27 cellular contexts compared by ENCODE assay signal in the genomic region with DNA sequence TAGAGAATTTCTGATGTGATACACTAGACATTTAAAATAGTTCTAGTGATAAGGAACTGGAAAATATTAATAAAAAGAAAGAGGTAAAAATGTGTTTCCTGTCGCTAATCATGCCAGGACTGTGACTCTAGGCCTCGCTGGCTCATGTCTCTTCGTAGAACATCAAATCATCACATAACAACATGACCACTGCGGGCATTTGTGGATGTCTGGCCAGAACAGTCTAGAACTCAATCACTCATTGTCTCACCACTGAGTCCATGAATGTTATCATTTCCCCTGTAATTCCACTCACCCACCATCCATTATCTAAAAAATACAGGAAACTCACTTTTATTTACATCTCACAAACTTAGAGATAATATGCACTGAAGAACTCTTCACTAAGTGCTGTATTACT. TPM values are rescaled to one million over a fixed set of nuclear protein-coding genes. Genes with fewer than 3 reads are reported as not detected.
A peak's percentile ranks its signal among the peaks of the same experiment; 100 is the strongest.
DNase-seq lines count a peak whose midpoint lies in the region; ATAC-seq and TF ChIP-seq lines count a peak whose summit lies in the region.
"Had no signal": no experiment of that assay in that cellular context is flagged by ENCODE, and none has a peak within 500 bp of the region (broad histone marks: within the 10 kb centered on the region; RNA-seq: fewer than 3 reads in every experiment).

No MANE protein-coding gene starts in this region.

- H3K27ac ChIP-seq in HEK293 (ENCODE audit: extremely low read depth, low read depth, low read length): no peak overlapping the region
- H3K27ac ChIP-seq in ascending aorta: peak overlapping the region; percentile 16 to 59
- H3K27ac ChIP-seq in left lung: peak overlapping the region; percentile 4 to 16
- H3K27ac ChIP-seq: prostate gland, SJCRH30 had no signal

- H3K36me3 Mint-ChIP-seq in Caco-2 (ENCODE audit: insufficient read depth, unreplicated experiment): peaks cover 20% of the 10 kb centered on the region

- no peak overlapping the region for H3K4me3 ChIP-seq in Caco-2 (ENCODE audit: low read depth, low read length)
- H3K4me3 ChIP-seq in HEK293 (ENCODE audit: low read depth, low read length): no peak overlapping the region
- no peak overlapping the region for H3K4me3 ChIP-seq in ascending aorta
- H3K4me3 ChIP-seq in left lung: no peak overlapping the region
- H3K4me3 ChIP-seq: prostate gland, SJCRH30, tibial artery had no signal

- H3K4me3 Mint-ChIP-seq in Caco-2 (ENCODE audit: unreplicated experiment): peak overlapping the region; percentile 40
- H3K4me3 Mint-ChIP-seq: activated CD4-positive, alpha-beta memory T cell treated with anti-CD3 and anti-CD28 coated beads, Interleukin-2, amount 10 ng/mL, durations not matched to agents 7 days and 5 days had no signal

- TF ChIP-seq CTCF in Caco-2 (IDR thresholded peaks at IDR 0.05; ENCODE audit: insufficient read depth in 1 of 2, low read depth in 1 of 2, low read length in 1 of 2, severe bottlenecking in 1 of 2, unreplicated experiment in 1 of 2) (no peak), HEK293 (tag by site-specific recombination; IDR thresholded peaks at IDR 0.05) (no peak), ascending aorta (IDR thresholded peaks at IDR 0.05) (no peak), left lung (IDR thresholded peaks at IDR 0.05) (no peak), GM10248 (IDR thresholded peaks at IDR 0.05; ENCODE audit: control extremely low read depth, extremely low read depth, low read depth, missing control alignments) (no peak)

- BruUV-seq in Caco-2 (replicated peaks; lab: Mats Ljungman, UMichigan): no TSS peak

- H3K9me3 ChIP-seq in Caco-2: no peaks in the 10 kb centered on the region
- H3K9me3 ChIP-seq in HEK293 (ENCODE audit: control insufficient read depth, insufficient read depth, low read depth, low read length): no peaks in the 10 kb centered on the region
- no peaks in the 10 kb centered on the region for H3K9me3 ChIP-seq in ascending aorta
- H3K9me3 ChIP-seq in left lung: no peaks in the 10 kb centered on the region
- H3K9me3 ChIP-seq: prostate gland, SJCRH30, tibial artery had no signal

- no peak for DNase-seq in Caco-2
- no peak for DNase-seq in ascending aorta (ENCODE audit: low spot score in 2 of 2)
- DNase-seq in left lung: no peak
- no peak for DNase-seq in NCI-H128 (lab: John Stamatoyannopoulos, UW; ENCODE audit: unreplicated experiment)
- no peak for DNase-seq in GM10248 (ENCODE audit: extremely low spot score)
- DNase-seq in NCI-H526 (lab: John Stamatoyannopoulos, UW): no peak
- DNase-seq: activated CD4-positive, alpha-beta memory T cell treated with anti-CD3 and anti-CD28 coated beads, Interleukin-2, amount 10 ng/mL, durations not matched to agents 7 days and 5 days; activated CD8-positive, alpha-beta memory T cell treated with anti-CD3 and anti-CD28 coated beads, Interleukin-2, amount 50 U/mL, for 48 hours; activated naive CD4-positive, alpha-beta T cell treated with anti-CD3 and anti-CD28 coated beads, Interleukin-2, amount 50 U/mL, for 16 hours; amniotic stem cell; CD4-positive, alpha-beta T cell; DMS 273 treated with DMSO at 0.1 percent for 48 hours; effector CD4-positive, alpha-beta T cell; left colon; mesendoderm; NCI-H1436; NCI-H2081 treated with DMSO at 0.1 percent for 48 hours; NCI-H226; NCI-H748 treated with DMSO at 0.1 percent for 48 hours; SJCRH30; stimulated activated CD4-positive, alpha-beta T cell treated with anti-CD3 and anti-CD28 coated beads, Interleukin-15, amount 100 ng/mL, for 24 hours; stimulated activated CD4-positive, alpha-beta T cell treated with anti-CD3 and anti-CD28 coated beads, Interleukin-4, amount 100 ng/mL, for 4 hours; tibial artery had no signal

- no peaks in the 10 kb centered on the region for H3K27me3 Mint-ChIP-seq in Caco-2 (ENCODE audit: insufficient read depth, unreplicated experiment)
- H3K27me3 Mint-ChIP-seq: activated CD4-positive, alpha-beta memory T cell treated with anti-CD3 and anti-CD28 coated beads, Interleukin-2, amount 10 ng/mL, durations not matched to agents 7 days and 5 days; CD4-positive, alpha-beta T cell had no signal

- peaks cover 45% of the 10 kb centered on the region for H3K4me1 ChIP-seq in Caco-2
- peaks cover 3% of the 10 kb centered on the region; the same call in 1 of the 2 replicates for H3K4me1 ChIP-seq in HEK293 (ENCODE audit: control insufficient read depth, insufficient read depth, low read length)
- peaks cover 0 to 5% of the 10 kb centered on the region in 2 donors for H3K4me1 ChIP-seq in ascending aorta
- H3K4me1 ChIP-seq in left lung: peaks cover 0 to 21% of the 10 kb centered on the region in 2 donors
- H3K4me1 ChIP-seq: prostate gland had no signal

- no peak for ATAC-seq in left lung
- no peak for ATAC-seq in activated CD4-positive, CD25-positive, alpha-beta regulatory T cell treated with anti-CD3 and anti-CD28 coated beads, Interleukin-2, amount 50 U/mL, for 24 hours
- ATAC-seq: HCT116, left colon had no signal

- POLR2A ChIA-PET in Caco-2 (lab: Charles Lee) (no interaction called here), HEK293 (lab: Yijun Ruan, JAX) (no interaction called here), GM10248 (lab: Yijun Ruan, JAX) (no interaction called here)

- intact Hi-C loops in Caco-2 (cut with micrococcal nuclease; ENCODE audit: unreplicated experiment): loop anchor here (10.0 kb wide), 2 partner anchors 304 to 634 kb away; partner anchors contain the start of gene LCA5
- intact Hi-C loops in ascending aorta (cut with DNase I): loop anchor here (5.0 kb wide), 1 partner anchor 306 kb away; the partner anchor contains the start of gene LCA5
- intact Hi-C loops in left lung (cut with DNase I): no loop called here

- H3K27me3 ChIP-seq in Caco-2 (replicated peaks; ENCODE audit: control insufficient read depth, insufficient read depth, low read length): no peaks in the 10 kb centered on the region
- no peaks in the 10 kb centered on the region for H3K27me3 ChIP-seq in ascending aorta
- no peaks in the 10 kb centered on the region for H3K27me3 ChIP-seq in left lung
- H3K27me3 ChIP-seq: SJCRH30, tibial artery had no signal

- H3K9me3 Mint-ChIP-seq in Caco-2 (ENCODE audit: unreplicated experiment): no peaks in the 10 kb centered on the region
- H3K9me3 Mint-ChIP-seq: activated CD4-positive, alpha-beta memory T cell treated with anti-CD3 and anti-CD28 coated beads, Interleukin-2, amount 10 ng/mL, durations not matched to agents 7 days and 5 days; CD4-positive, alpha-beta T cell had no signal

- peaks cover 24% of the 10 kb centered on the region for H3K4me1 Mint-ChIP-seq in Caco-2 (ENCODE audit: low read depth, unreplicated experiment)

- H3K27ac Mint-ChIP-seq in Caco-2 (ENCODE audit: unreplicated experiment): no peak overlapping the region
- H3K27ac Mint-ChIP-seq: activated CD4-positive, alpha-beta memory T cell treated with anti-CD3 and anti-CD28 coated beads, Interleukin-2, amount 10 ng/mL, durations not matched to agents 7 days and 5 days; CD4-positive, alpha-beta T cell had no signal

- H3K36me3 ChIP-seq in Caco-2 (ENCODE audit: control insufficient read depth, insufficient read depth, low read length): no peaks in the 10 kb centered on the region
- H3K36me3 ChIP-seq in HEK293 (ENCODE audit: control insufficient read depth in 2 of 2, insufficient read depth in 1 of 2, low read length in 2 of 2): no peaks in the 10 kb centered on the region
- H3K36me3 ChIP-seq in ascending aorta: no peaks in the 10 kb centered on the region
- no peaks in the 10 kb centered on the region for H3K36me3 ChIP-seq in left lung
- H3K36me3 ChIP-seq: prostate gland, tibial artery had no signal

- CTCF ChIA-PET in Caco-2 (lab: Charles Lee): no interaction called here
- CTCF ChIA-PET in HEK293 (lab: Yijun Ruan, JAX): interaction anchor here (0.7 kb wide), 1 partner anchor 114 kb away, joined by 3 read pairs; no protein-coding TSS in a partner anchor
- CTCF ChIA-PET in GM10248 (lab: Yijun Ruan, JAX): no interaction called here

TF ChIP-seq in HEK293, 187 proteins besides CTCF, POLR2A, EP300 and RAD21:
- TF ChIP-seq, protein P1, sequence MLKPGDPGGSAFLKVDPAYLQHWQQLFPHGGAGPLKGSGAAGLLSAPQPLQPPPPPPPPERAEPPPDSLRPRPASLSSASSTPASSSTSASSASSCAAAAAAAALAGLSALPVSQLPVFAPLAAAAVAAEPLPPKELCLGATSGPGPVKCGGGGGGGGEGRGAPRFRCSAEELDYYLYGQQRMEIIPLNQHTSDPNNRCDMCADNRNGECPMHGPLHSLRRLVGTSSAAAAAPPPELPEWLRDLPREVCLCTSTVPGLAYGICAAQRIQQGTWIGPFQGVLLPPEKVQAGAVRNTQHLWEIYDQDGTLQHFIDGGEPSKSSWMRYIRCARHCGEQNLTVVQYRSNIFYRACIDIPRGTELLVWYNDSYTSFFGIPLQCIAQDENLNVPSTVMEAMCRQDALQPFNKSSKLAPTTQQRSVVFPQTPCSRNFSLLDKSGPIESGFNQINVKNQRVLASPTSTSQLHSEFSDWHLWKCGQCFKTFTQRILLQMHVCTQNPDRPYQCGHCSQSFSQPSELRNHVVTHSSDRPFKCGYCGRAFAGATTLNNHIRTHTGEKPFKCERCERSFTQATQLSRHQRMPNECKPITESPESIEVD (tag by site-specific recombination; IDR thresholded peaks at IDR 0.05): 0 out of 2 replicates have a peak, but pooled peaks have one; percentile 16
- TF ChIP-seq ZNF626 (tag by site-specific recombination; IDR thresholded peaks at IDR 0.05): no peak

RNA-seq across cellular contexts. Expression of gene HMGN3, which starts 3.4 kb away (rescaled TPM):
- total RNA-seq in Caco-2 (2022) (246 and 251 TPM in 2 replicates), ascending aorta (32.7 TPM), left lung (100 to 1,000 TPM; 106 to 114 TPM)

Comparison
In these comparisons a context has a peak if more than half of its experiments do, and no peak if none do; other contexts are left out.
1. intact Hi-C loops: an anchor here in Caco-2 (10.0 kb wide) and ascending aorta (5.0 kb wide); none called in left lung.